In genomic region chr14:58107947-58108552, GRCh38 we compare ENCODE assay signal across 8 cellular contexts.
DNase-seq lines count a peak whose midpoint lies in the region; ATAC-seq lines count a peak whose summit lies in the region.

No MANE protein-coding gene starts in this region.

- H3K4me3 ChIP-seq in adipocyte (ENCODE audit: low read length), result no peak overlapping the region

- no peaks in the 10 kb centered on the region for H3K9me3 ChIP-seq in adipocyte (ENCODE audit: control insufficient read depth, low read length)

- DNase-seq in DMS 273 treated with DMSO at 0.1 percent for 48 hours (lab: John Stamatoyannopoulos, UW) (peak; percentile 22), HPDE6-E6E7 (ENCODE audit: extremely low spot score) (peak; percentile 32), NOMO-1 treated with DMSO at 0.1 percent for 48 hours (lab: John Stamatoyannopoulos, UW; ENCODE audit: unreplicated experiment) (peak; percentile 63), adipocyte (ENCODE audit: low read depth) (peak; percentile 85), hepatic stellate cell (ENCODE audit: low spot score) (peak; percentile 38)
- peak; percentile 16 for DNase-seq in stimulated activated CD4-positive, alpha-beta T cell treated with anti-CD3 and anti-CD28 coated beads, Interleukin-12 subunit alpha, Interleukin-12 subunit beta, amount 100 ng/mL, for 4 hours

- no peaks in the 10 kb centered on the region for H3K4me1 Mint-ChIP-seq in stimulated activated memory B cell treated with anti-CD40 and anti-IgM and Interleukin-4, amounts not matched to agents 10 μg/mL and 1 μg/mL and 100 μg/mL, for 72 hours

- no peaks in the 10 kb centered on the region for H3K27me3 ChIP-seq in adipocyte (replicated peaks; ENCODE audit: control insufficient read depth, insufficient read depth, low read length)

- no peaks in the 10 kb centered on the region for H3K36me3 Mint-ChIP-seq in stimulated activated memory B cell treated with anti-CD40 and anti-IgM and Interleukin-4, amounts not matched to agents 10 μg/mL and 1 μg/mL and 100 μg/mL, for 72 hours

- H3K9ac ChIP-seq in adipocyte (ENCODE audit: low read length), result no peak overlapping the region

- ATAC-seq in stimulated activated memory B cell treated with anti-CD40 and anti-IgM and Interleukin-4, amounts not matched to agents 10 μg/mL and 1 μg/mL and 100 μg/mL, for 72 hours, result no peak
- no peak for ATAC-seq in GM21786 (IDR thresholded peaks at IDR 0.05; ENCODE audit: unreplicated experiment)

- H3K4me3 Mint-ChIP-seq in stimulated activated memory B cell treated with anti-CD40 and anti-IgM and Interleukin-4, amounts not matched to agents 10 μg/mL and 1 μg/mL and 100 μg/mL, for 72 hours, result no peak overlapping the region

- H3K9me3 Mint-ChIP-seq in stimulated activated memory B cell treated with anti-CD40 and anti-IgM and Interleukin-4, amounts not matched to agents 10 μg/mL and 1 μg/mL and 100 μg/mL, for 72 hours, result no peaks in the 10 kb centered on the region

- no peak overlapping the region for H3K27ac Mint-ChIP-seq in stimulated activated memory B cell treated with anti-CD40 and anti-IgM and Interleukin-4, amounts not matched to agents 10 μg/mL and 1 μg/mL and 100 μg/mL, for 72 hours

- H3K27me3 Mint-ChIP-seq in stimulated activated memory B cell treated with anti-CD40 and anti-IgM and Interleukin-4, amounts not matched to agents 10 μg/mL and 1 μg/mL and 100 μg/mL, for 72 hours, result peaks cover 8% of the 10 kb centered on the region

- H3K36me3 ChIP-seq in adipocyte (ENCODE audit: control insufficient read depth, insufficient read depth, low read length, severe bottlenecking), result no peaks in the 10 kb centered on the region

- H3K4me1 ChIP-seq in adipocyte (ENCODE audit: control insufficient read depth, insufficient read depth, low read length), result no peaks in the 10 kb centered on the region

Comparison
In these comparisons a context has a peak if more than half of its experiments do, and no peak if none do; other contexts are left out.
1. DNase-seq: peak in every context shown above with its lines; median percentile 85 in adipocyte; 63 in NOMO-1 treated with DMSO at 0.1 percent for 48 hours; 38 in hepatic stellate cell; 32 in HPDE6-E6E7; 22 in DMS 273 treated with DMSO at 0.1 percent for 48 hours; 16 in stimulated activated CD4-positive, alpha-beta T cell treated with anti-CD3 and anti-CD28 coated beads, Interleukin-12 subunit alpha, Interleukin-12 subunit beta, amount 100 ng/mL, for 4 hours.